24 cellular contexts compared by ENCODE assay signal in genomic region chr2:49288902-49289680, GRCh38.
A peak's percentile ranks its signal among the peaks of the same experiment; 100 is the strongest.
DNase-seq lines count a peak whose midpoint lies in the region; ATAC-seq and TF ChIP-seq lines count a peak whose summit lies in the region.
"Had no signal": no experiment of that assay in that cellular context is flagged by ENCODE, and none has a peak within 500 bp of the region (broad histone marks: within the 10 kb centered on the region; RNA-seq: fewer than 3 reads in every experiment).

No MANE protein-coding gene starts in this region.

- H3K9me3 ChIP-seq in CD8-positive, alpha-beta memory T cell (ENCODE audit: low read length): no peaks in the 10 kb centered on the region
- H3K9me3 ChIP-seq in stomach: no peaks in the 10 kb centered on the region
- H3K9me3 ChIP-seq: ascending aorta, HAP-1, thyroid gland had no signal

- H3K27ac ChIP-seq in layer of hippocampus (ENCODE audit: low read depth, low read length) (peak overlapping the region; percentile 76), stomach (no peak overlapping the region)
- no peak overlapping the region for H3K27ac ChIP-seq in CD8-positive, alpha-beta memory T cell (ENCODE audit: low read depth, low read length)
- H3K27ac ChIP-seq: ascending aorta, thyroid gland had no signal

- 29 to 40% (median 37%) methylated on average over 2 of the region's 2 CpGs for WGBS in stomach, 5 donors

- POLR2A ChIA-PET in CD8-positive, alpha-beta memory T cell (lab: Charles Lee): no interaction called here

- TF ChIP-seq POLR2A in stomach (IDR thresholded peaks at IDR 0.05): no peak

- no peaks in the 10 kb centered on the region for H3K27me3 ChIP-seq in layer of hippocampus (ENCODE audit: control insufficient read depth, insufficient read depth, low read length)
- no peaks in the 10 kb centered on the region for H3K27me3 ChIP-seq in CD8-positive, alpha-beta memory T cell (ENCODE audit: insufficient read depth, low read length, poor library complexity, severe bottlenecking)
- no peaks in the 10 kb centered on the region for H3K27me3 ChIP-seq in stomach
- H3K27me3 ChIP-seq: ascending aorta, thyroid gland had no signal

- H3K36me3 ChIP-seq in CD8-positive, alpha-beta memory T cell (ENCODE audit: insufficient read depth, low read length): no peaks in the 10 kb centered on the region
- H3K36me3 ChIP-seq in stomach: no peaks in the 10 kb centered on the region
- H3K36me3 ChIP-seq: ascending aorta, HAP-1, thyroid gland had no signal

- H3K4me1 Mint-ChIP-seq in brain: peaks cover 15% of the 10 kb centered on the region
- H3K4me1 Mint-ChIP-seq in CD8-positive, alpha-beta memory T cell: no peaks in the 10 kb centered on the region
- H3K4me1 Mint-ChIP-seq in activated T-cell treated with anti-CD3 and anti-CD28 coated beads, Interleukin-2, amount 50 U/mL, for 4 hours (ENCODE audit: low read depth): no peaks in the 10 kb centered on the region
- H3K4me1 Mint-ChIP-seq: activated CD4-positive, alpha-beta T cell treated with anti-CD3 and anti-CD28 coated beads, Interleukin-2, amount 10 ng/mL, durations not matched to agents 7 days and 5 days; naive B cell; stimulated activated naive B cell treated with anti-CD40 and anti-IgM and Interleukin-4, amounts not matched to agents 10 μg/mL and 1 μg/mL and 100 μg/mL, for 72 hours had no signal

- peak overlapping the region in 3 of 5 experiments; percentile 50 to 82 (median 77) for H3K27ac Mint-ChIP-seq in brain
- no peak overlapping the region for H3K27ac Mint-ChIP-seq in CD8-positive, alpha-beta memory T cell
- H3K27ac Mint-ChIP-seq: activated CD4-positive, alpha-beta T cell treated with anti-CD3 and anti-CD28 coated beads, Interleukin-2, amount 10 ng/mL, durations not matched to agents 7 days and 5 days; activated T-helper 1 cell treated with anti-CD3 and anti-CD28 coated beads, Interleukin-12 subunit alpha, Interleukin-12 subunit beta, Interleukin-2, Interleukin-4 antibody, amounts not matched to agents 30 ng/mL and 10 ng/mL and 1 ng/mL, durations not matched to agents 14 hours and 24 hours and 36 hours; naive B cell; stimulated activated naive B cell treated with anti-CD40 and anti-IgM and Interleukin-4, amounts not matched to agents 10 μg/mL and 1 μg/mL and 100 μg/mL, for 72 hours had no signal

- H3K4me1 ChIP-seq in CD8-positive, alpha-beta memory T cell (ENCODE audit: insufficient read depth, low read length): no peaks in the 10 kb centered on the region
- H3K4me1 ChIP-seq in stomach: peaks cover 0 to 3% (median 0%) of the 10 kb centered on the region in 4 donors
- H3K4me1 ChIP-seq: ascending aorta, thyroid gland had no signal

- H3K27me3 Mint-ChIP-seq in brain: no peaks in the 10 kb centered on the region
- peaks cover 0 to 1% of the 10 kb centered on the region in 2 donors for H3K27me3 Mint-ChIP-seq in CD8-positive, alpha-beta memory T cell
- no peaks in the 10 kb centered on the region for H3K27me3 Mint-ChIP-seq in activated T-cell treated with anti-CD3 and anti-CD28 coated beads, Interleukin-2, amount 50 U/mL, for 4 hours (ENCODE audit: low read depth)
- H3K27me3 Mint-ChIP-seq: activated CD4-positive, alpha-beta T cell treated with anti-CD3 and anti-CD28 coated beads, Interleukin-2, amount 10 ng/mL, durations not matched to agents 7 days and 5 days; naive B cell; stimulated activated naive B cell treated with anti-CD40 and anti-IgM and Interleukin-4, amounts not matched to agents 10 μg/mL and 1 μg/mL and 100 μg/mL, for 72 hours had no signal

- TF ChIP-seq CTCF in brain (conservative IDR thresholded peaks at IDR 0.05): no peak
- no peak for TF ChIP-seq CTCF in stomach (IDR thresholded peaks at IDR 0.05)

- ATAC-seq in HG02678 (IDR thresholded peaks at IDR 0.05; ENCODE audit: unreplicated experiment): peak; percentile 78
- ATAC-seq in activated T-cell treated with anti-CD3 and anti-CD28 coated beads, Interleukin-2, amount 50 U/mL, for 4 hours: no peak
- ATAC-seq: stimulated activated naive B cell treated with anti-CD40 and anti-IgM and Interleukin-4, amounts not matched to agents 10 μg/mL and 1 μg/mL and 100 μg/mL, for 72 hours had no signal

- H3K36me3 Mint-ChIP-seq in brain: no peaks in the 10 kb centered on the region
- H3K36me3 Mint-ChIP-seq in CD8-positive, alpha-beta memory T cell: no peaks in the 10 kb centered on the region
- H3K36me3 Mint-ChIP-seq in activated T-cell treated with anti-CD3 and anti-CD28 coated beads, Interleukin-2, amount 50 U/mL, for 4 hours (ENCODE audit: insufficient read depth): no peaks in the 10 kb centered on the region
- H3K36me3 Mint-ChIP-seq: naive B cell; stimulated activated naive B cell treated with anti-CD40 and anti-IgM and Interleukin-4, amounts not matched to agents 10 μg/mL and 1 μg/mL and 100 μg/mL, for 72 hours had no signal

- no peaks in the 10 kb centered on the region for H3K9me3 Mint-ChIP-seq in brain
- H3K9me3 Mint-ChIP-seq in CD8-positive, alpha-beta memory T cell: peaks cover 0 to 22% (median 3%) of the 10 kb centered on the region in 5 donors
- H3K9me3 Mint-ChIP-seq in activated T-cell treated with anti-CD3 and anti-CD28 coated beads, Interleukin-2, amount 50 U/mL, for 4 hours: peaks cover 17% of the 10 kb centered on the region
- H3K9me3 Mint-ChIP-seq: activated CD4-positive, alpha-beta T cell treated with anti-CD3 and anti-CD28 coated beads, Interleukin-2, amount 10 ng/mL, durations not matched to agents 7 days and 5 days; activated T-helper 1 cell treated with anti-CD3 and anti-CD28 coated beads, Interleukin-12 subunit alpha, Interleukin-12 subunit beta, Interleukin-2, Interleukin-4 antibody, amounts not matched to agents 30 ng/mL and 10 ng/mL and 1 ng/mL, durations not matched to agents 14 hours and 24 hours and 36 hours had no signal

- TF ChIP-seq EP300 in stomach (IDR thresholded peaks at IDR 0.05): no peak

- intact Hi-C loops in stomach (cut with DNase I; ENCODE audit: low total_unique reads): no loop called here

- H3K4me3 ChIP-seq in CD8-positive, alpha-beta memory T cell (ENCODE audit: low read length): no peak overlapping the region
- H3K4me3 ChIP-seq in stomach: no peak overlapping the region
- H3K4me3 ChIP-seq: ascending aorta, HAP-1, thyroid gland had no signal

- DNase-seq in Ammon's horn (ENCODE audit: low spot score): peak; percentile 26
- no peak for DNase-seq in CD8-positive, alpha-beta memory T cell
- DNase-seq in activated T-cell treated with anti-CD3 and anti-CD28 coated beads, Interleukin-2, amount 50 U/mL, for 4 hours: no peak
- no peak for DNase-seq in activated CD4-positive, alpha-beta T cell treated with anti-CD3 and anti-CD28 coated beads, Interleukin-2, amount 50 U/mL, for 4 hours
- no peak for DNase-seq in stomach
- DNase-seq: activated CD4-positive, alpha-beta T cell treated with anti-CD3 and anti-CD28 coated beads, Interleukin-2, amount 10 ng/mL, durations not matched to agents 7 days and 5 days; activated naive CD4-positive, alpha-beta T cell treated with anti-CD3 and anti-CD28 coated beads, Interleukin-2, amount 50 U/mL, for 16 hours; COR-L47; naive B cell; NCI-H1105; NCI-H2029 treated with DMSO at 0.1 percent for 48 hours; NCI-H345; SHP77; stimulated activated CD4-positive, alpha-beta T cell treated with anti-CD3 and anti-CD28 coated beads, Interleukin-12 subunit alpha, Interleukin-12 subunit beta, amount 100 ng/mL, for 4 hours; stimulated activated CD4-positive, alpha-beta T cell treated with anti-CD3 and anti-CD28 coated beads, Interleukin-4, amount 100 ng/mL, for 24 hours; stimulated activated naive B cell treated with anti-CD40 and anti-IgM and Interleukin-4, amounts not matched to agents 10 μg/mL and 1 μg/mL and 100 μg/mL, for 72 hours; T-helper 9 cell; thyroid gland had no signal

- H3K4me3 Mint-ChIP-seq in brain: peak overlapping the region in 1 of 5 experiments; percentile 6
- H3K4me3 Mint-ChIP-seq in CD8-positive, alpha-beta memory T cell: no peak overlapping the region
- no peak overlapping the region for H3K4me3 Mint-ChIP-seq in activated T-cell treated with anti-CD3 and anti-CD28 coated beads, Interleukin-2, amount 50 U/mL, for 4 hours
- H3K4me3 Mint-ChIP-seq: activated CD4-positive, alpha-beta T cell treated with anti-CD3 and anti-CD28 coated beads, Interleukin-2, amount 10 ng/mL, durations not matched to agents 7 days and 5 days; activated T-helper 1 cell treated with anti-CD3 and anti-CD28 coated beads, Interleukin-12 subunit alpha, Interleukin-12 subunit beta, Interleukin-2, Interleukin-4 antibody, amounts not matched to agents 30 ng/mL and 10 ng/mL and 1 ng/mL, durations not matched to agents 14 hours and 24 hours and 36 hours; naive B cell; stimulated activated naive B cell treated with anti-CD40 and anti-IgM and Interleukin-4, amounts not matched to agents 10 μg/mL and 1 μg/mL and 100 μg/mL, for 72 hours had no signal

- CTCF ChIA-PET in CD8-positive, alpha-beta memory T cell (lab: Charles Lee): no interaction called here

Comparison
In these comparisons a context has a peak if more than half of its experiments do, and no peak if none do; other contexts are left out.
1. H3K27ac Mint-ChIP-seq: peak in brain (3 of 5); none in CD8-positive, alpha-beta memory T cell (0 of 8).